8 cellular contexts compared by ENCODE assay signal in genomic region chr6:145734486-145735355, GRCh38. TPM values are rescaled to one million over a fixed set of nuclear protein-coding genes. Genes with fewer than 3 reads are reported as not detected.
A peak's percentile ranks its signal among the peaks of the same experiment; 100 is the strongest.
DNase-seq lines count a peak whose midpoint lies in the region; ATAC-seq and TF ChIP-seq lines count a peak whose summit lies in the region.

No MANE protein-coding gene starts in this region.

- ATAC-seq in HG03432 (IDR thresholded peaks at IDR 0.05; ENCODE audit: unreplicated experiment) = peak; percentile 83
- peak; percentile 87 for ATAC-seq in left lobe of liver

- DNase-seq in AML-193 (lab: John Stamatoyannopoulos, UW) (peak; percentile 81 to 85), GM19238 (ENCODE audit: insufficient read length, low spot score) (peak; percentile 56), NCI-H446 treated with DMSO at 0.1 percent for 48 hours (lab: John Stamatoyannopoulos, UW) (peak; percentile 83), coronary artery (ENCODE audit: low spot score) (peak; percentile 95), left lobe of liver (ENCODE audit: low spot score) (peak; percentile 95)
- DNase-seq in activated CD4-positive, alpha-beta T cell treated with anti-CD3 and anti-CD28 coated beads for 48 hours = peak; percentile 81
- peak; percentile 64 for DNase-seq in stimulated activated CD4-positive, alpha-beta T cell treated with anti-CD3 and anti-CD28 coated beads, Interleukin-2, amount 100 ng/mL, for 4 hours (ENCODE audit: low read depth)

- peak overlapping the region; percentile 79 for H3K4me3 ChIP-seq in coronary artery

- peak overlapping the region; percentile 96 to 99 for H3K27ac ChIP-seq in coronary artery

- TF ChIP-seq CTCF in coronary artery (IDR thresholded peaks at IDR 0.05) = no peak

RNA-seq across cellular contexts. Expression of gene EPM2A, which starts 0.6 kb away (rescaled TPM):
- total RNA-seq in left lobe of liver = 8.6 TPM

Comparison
In these comparisons a context has a peak if more than half of its experiments do, and no peak if none do; other contexts are left out.
1. Peak in every context shown above with its lines: DNase-seq, ATAC-seq, H3K4me3 ChIP-seq and H3K27ac ChIP-seq.